In genomic region chr17:7001562-7001961, GRCh38 we compare ENCODE assay signal across 9 cellular contexts. TPM values are rescaled to one million over a fixed set of nuclear protein-coding genes. Genes with fewer than 3 reads are reported as not detected.
A peak's percentile ranks its signal among the peaks of the same experiment; 100 is the strongest.
DNase-seq lines count a peak whose midpoint lies in the region; ATAC-seq and FAIRE-seq lines count a peak whose summit lies in the region.
"Had no signal": no experiment of that assay in that cellular context is flagged by ENCODE, and none has a peak within 500 bp of the region (broad histone marks: within the 10 kb centered on the region; RNA-seq: fewer than 3 reads in every experiment).

No MANE protein-coding gene starts in this region.

- DNase-seq in NCI-H2107 treated with DMSO at 0.1 percent for 48 hours (lab: John Stamatoyannopoulos, UW; ENCODE audit: unreplicated experiment): peak; percentile 0
- no peak for DNase-seq in NCI-H2107 (lab: John Stamatoyannopoulos, UW)
- peak; percentile 50 for DNase-seq in UCSD-AML1 (lab: John Stamatoyannopoulos, UW; ENCODE audit: unreplicated experiment)
- DNase-seq in stimulated activated CD4-positive, alpha-beta T cell treated with anti-CD3 and anti-CD28 coated beads, Interleukin-4, amount 100 ng/mL, for 1 hour: peak; percentile 50
- DNase-seq in frontal cortex (ENCODE audit: low spot score in 2 of 2): no peak
- no peak for DNase-seq in AG08395 (ENCODE audit: low spot score)

- ATAC-seq in esophagus mucosa (peak; percentile 29), GM21723 (IDR thresholded peaks at IDR 0.05; ENCODE audit: unreplicated experiment) (no peak)

- FAIRE-seq in frontal cortex (lab: Jason Lieb, UNC): no peak

RNA-seq across cellular contexts. Expression of gene ALOX12, which starts 5.7 kb away (rescaled TPM):
- total RNA-seq in esophagus mucosa (16.9 TPM), frontal cortex (under 0.01 TPM)
- total RNA-seq: glomerular endothelial cell had no signal

RNA-seq across cellular contexts. Expression of gene RNASEK, which starts 10.9 kb away (rescaled TPM):
- total RNA-seq in esophagus mucosa (126 TPM), frontal cortex (13.5 TPM)

RNA-seq across cellular contexts. Expression of gene BCL6B, which starts 21.3 kb away (rescaled TPM):
- total RNA-seq in esophagus mucosa (3.7 TPM), frontal cortex (2.0 TPM)

RNA-seq across cellular contexts. Expression of gene SLC16A13, which starts 34.3 kb away (rescaled TPM):
- total RNA-seq in esophagus mucosa (11.8 TPM), frontal cortex (0.82 TPM)

RNA-seq across cellular contexts. Expression of gene SLC16A11, which starts 42.3 kb away (rescaled TPM):
- total RNA-seq in esophagus mucosa (0.60 TPM), frontal cortex (not detected)

Comparison
In these comparisons a context has a peak if more than half of its experiments do, and no peak if none do; other contexts are left out.
1. DNase-seq: peak in NCI-H2107 treated with DMSO at 0.1 percent for 48 hours (single experiment), UCSD-AML1 (single experiment) and stimulated activated CD4-positive, alpha-beta T cell treated with anti-CD3 and anti-CD28 coated beads, Interleukin-4, amount 100 ng/mL, for 1 hour (single experiment); none in NCI-H2107 (single experiment), frontal cortex (0 of 2) and AG08395 (single experiment).
2. RNA of gene ALOX12, which starts 5.7 kb away (total RNA-seq): 16.9 TPM in esophagus mucosa (single experiment); under 0.01 TPM in frontal cortex (single experiment); every median in the first group is over 10 times any median in the second.